33 cellular contexts compared by ENCODE assay signal in genomic region chr20:19522080-19522801, GRCh38.
A peak's percentile ranks its signal among the peaks of the same experiment; 100 is the strongest.
DNase-seq lines count a peak whose midpoint lies in the region; ATAC-seq, FAIRE-seq and TF ChIP-seq lines count a peak whose summit lies in the region.
"Had no signal": no experiment of that assay in that cellular context is flagged by ENCODE, and none has a peak within 500 bp of the region (broad histone marks: within the 10 kb centered on the region; RNA-seq: fewer than 3 reads in every experiment).

No MANE protein-coding gene starts in this region.

- WGBS in GM12878 (ENCODE audit: insufficient coverage, insufficient replicate concordance, low lambda C conversion rate, missing lambda C conversion rate) = 28% methylated on average over 9 of the region's 9 CpGs

- 0 out of 2 replicates have a peak, but pooled peaks cover 2% of the 10 kb centered on the region for H3K4me1 ChIP-seq in GM12878 (ENCODE audit: control insufficient read depth, insufficient read depth, low read length)
- H3K4me1 ChIP-seq: adrenal gland, body of pancreas, gastrocnemius medialis, right lobe of liver, uterus had no signal

- H3K27ac Mint-ChIP-seq in stimulated activated naive CD8-positive, alpha-beta T cell treated with anti-CD3 and anti-CD28 coated beads, Interleukin-15, amount 100 ng/mL, for 72 hours = peak overlapping the region in 1 of 2 donors; percentile 2
- H3K27ac Mint-ChIP-seq in effector memory CD8-positive, alpha-beta T cell = no peak overlapping the region
- H3K27ac Mint-ChIP-seq: activated T-helper 17 cell treated with anti-CD3 and anti-CD28 coated beads, Interleukin-2, amount 50 U/mL, for 72 hours; CD4-positive, CD25-positive, alpha-beta regulatory T cell; GM23338; HFFc6 had no signal

- no peaks in the 10 kb centered on the region for H3K79me2 ChIP-seq in GM12878 (ENCODE audit: control insufficient read depth, insufficient read depth, low read length)
- H3K79me2 ChIP-seq: hepatocyte had no signal

- ATAC-seq in GM12878 = no peak
- peak; percentile 30 for ATAC-seq in stimulated activated naive CD8-positive, alpha-beta T cell treated with anti-CD3 and anti-CD28 coated beads, Interleukin-15, amount 100 ng/mL, for 72 hours
- ATAC-seq in HG03469 (IDR thresholded peaks at IDR 0.05; ENCODE audit: unreplicated experiment) = no peak
- no peak for ATAC-seq in effector memory CD8-positive, alpha-beta T cell (replicated peaks)
- ATAC-seq: activated T-helper 17 cell treated with anti-CD3 and anti-CD28 coated beads, Interleukin-2, amount 50 U/mL, for 72 hours; body of pancreas; gastrocnemius medialis; GM23338; HepG2; left cardiac atrium; right lobe of liver had no signal

- H3K4me2 ChIP-seq in GM12878 (ENCODE audit: control insufficient read depth, insufficient read depth) = no peak overlapping the region
- H3K4me2 ChIP-seq: GM23338, hepatocyte had no signal

- in situ Hi-C loops in GM12878 (cut with MboI) = no loop called here

- H3K4me1 Mint-ChIP-seq in stimulated activated naive CD8-positive, alpha-beta T cell treated with anti-CD3 and anti-CD28 coated beads, Interleukin-15, amount 100 ng/mL, for 72 hours = peaks cover 29% of the 10 kb centered on the region
- H3K4me1 Mint-ChIP-seq in effector memory CD8-positive, alpha-beta T cell (ENCODE audit: low read depth in 2 of 2) = no peaks in the 10 kb centered on the region
- H3K4me1 Mint-ChIP-seq: activated T-helper 17 cell treated with anti-CD3 and anti-CD28 coated beads, Interleukin-2, amount 50 U/mL, for 72 hours; CD4-positive, CD25-positive, alpha-beta regulatory T cell; GM23338 had no signal

- DNase-seq in stimulated activated CD4-positive, alpha-beta T cell treated with anti-CD3 and anti-CD28 coated beads, Interleukin-15, amount 100 ng/mL, for 24 hours = peak; percentile 11
- no peak for DNase-seq in stimulated activated CD4-positive, alpha-beta T cell treated with anti-CD3 and anti-CD28 coated beads, Interleukin-1b, Interleukin-23, amount 100 ng/mL, for 48 hours
- peak; percentile 64 for DNase-seq in MV-4-11 (lab: John Stamatoyannopoulos, UW)
- DNase-seq in GM12878 (ENCODE audit: low read depth, low spot score) = no peak
- DNase-seq in stimulated activated naive CD8-positive, alpha-beta T cell treated with anti-CD3 and anti-CD28 coated beads, Interleukin-15, amount 100 ng/mL, for 72 hours = no peak
- no peak for DNase-seq in cerebellum (ENCODE audit: low spot score)
- DNase-seq in effector memory CD8-positive, alpha-beta T cell = no peak
- DNase-seq: activated CD8-positive, alpha-beta memory T cell treated with anti-CD3 and anti-CD28 coated beads, Interleukin-2, amount 50 U/mL, for 48 hours; adrenal gland; body of pancreas; CD4-positive, CD25-positive, alpha-beta regulatory T cell; dorsolateral prefrontal cortex; gastrocnemius medialis; HFFc6; Kasumi-1; left cardiac atrium; mammary epithelial cell; NCI-H1105; NCI-H2081 treated with DMSO at 0.1 percent for 48 hours; NCI-H226; NCI-H69; right lobe of liver; stimulated activated CD4-positive, alpha-beta T cell treated with anti-CD3 and anti-CD28 coated beads, Interleukin-12 subunit alpha, Interleukin-12 subunit beta, amount 100 ng/mL, for 4 hours; stimulated activated naive CD4-positive, alpha-beta T cell treated with Interleukin-2 at 50 U/mL for 16 hours; T-helper 2 cell; uterus; WERI-Rb-1 had no signal

- H3K36me3 Mint-ChIP-seq in effector memory CD8-positive, alpha-beta T cell (ENCODE audit: insufficient read depth) = no peaks in the 10 kb centered on the region
- H3K36me3 Mint-ChIP-seq: CD4-positive, CD25-positive, alpha-beta regulatory T cell had no signal

- POLR2A ChIA-PET in GM12878 (lab: Charles Lee) = no interaction called here

- no peak overlapping the region for H3K9ac ChIP-seq in GM12878 (ENCODE audit: control insufficient read depth, insufficient read depth, low read length)

- TF ChIP-seq CTCF in GM12878 (IDR thresholded peaks at IDR 0.05 in 2 of 3, conservative IDR thresholded peaks at IDR 0.05 in 1 of 3; ENCODE audit: control insufficient read depth in 2 of 3, extremely low read depth in 1 of 3, insufficient read depth in 1 of 3, low read depth in 3 of 3, low read length in 3 of 3) = no peak

- H3K4me3 Mint-ChIP-seq in stimulated activated naive CD8-positive, alpha-beta T cell treated with anti-CD3 and anti-CD28 coated beads, Interleukin-15, amount 100 ng/mL, for 72 hours = no peak overlapping the region
- H3K4me3 Mint-ChIP-seq in effector memory CD8-positive, alpha-beta T cell = no peak overlapping the region
- H3K4me3 Mint-ChIP-seq: activated T-helper 17 cell treated with anti-CD3 and anti-CD28 coated beads, Interleukin-2, amount 50 U/mL, for 72 hours; CD4-positive, CD25-positive, alpha-beta regulatory T cell; GM23338; HFFc6 had no signal

- peaks cover 8% of the 10 kb centered on the region for H3K27me3 Mint-ChIP-seq in stimulated activated naive CD8-positive, alpha-beta T cell treated with anti-CD3 and anti-CD28 coated beads, Interleukin-15, amount 100 ng/mL, for 72 hours
- peaks cover 0 to 5% of the 10 kb centered on the region in 2 donors for H3K27me3 Mint-ChIP-seq in effector memory CD8-positive, alpha-beta T cell
- H3K27me3 Mint-ChIP-seq: CD4-positive, CD25-positive, alpha-beta regulatory T cell had no signal

- RAD21 ChIA-PET in GM12878 (lab: Charles Lee; ENCODE audit: unreplicated experiment) = no interaction called here

- H4K20me1 ChIP-seq in GM12878 (ENCODE audit: control insufficient read depth, insufficient read depth) = no peaks in the 10 kb centered on the region

- no peak overlapping the region for H3K27ac ChIP-seq in GM12878 (ENCODE audit: control insufficient read depth, insufficient read depth)
- H3K27ac ChIP-seq: adrenal gland, body of pancreas, dorsolateral prefrontal cortex, gastrocnemius medialis, hepatocyte, right lobe of liver, SK-N-MC, uterus, WERI-Rb-1 had no signal

- no peaks in the 10 kb centered on the region for H3K9me3 ChIP-seq in GM12878 (replicated peaks; ENCODE audit: control insufficient read depth, insufficient read depth, low read length)
- H3K9me3 ChIP-seq: adrenal gland, body of pancreas, gastrocnemius medialis, right lobe of liver, uterus had no signal

- SMC1A ChIA-PET in GM12878 (lab: Charles Lee; ENCODE audit: uncharacterized antibody, unreplicated experiment) = no interaction called here

- no peak for TF ChIP-seq EP300 in GM12878 (IDR thresholded peaks at IDR 0.05; ENCODE audit: borderline replicate concordance in 1 of 2, control insufficient read depth in 1 of 2, low read depth in 2 of 2, low read length in 2 of 2)

- no peak overlapping the region for H3K4me3 ChIP-seq in GM12878
- H3K4me3 ChIP-seq: adrenal gland, body of pancreas, dorsolateral prefrontal cortex, gastrocnemius medialis, GM23338, hepatocyte, right lobe of liver, SK-N-MC, uterus had no signal

- intact Hi-C loops in GM12878 (cut with micrococcal nuclease; ENCODE audit: unreplicated experiment) = no loop called here

- CTCF ChIA-PET in GM12878 (lab: Yijun Ruan, JAX) = interaction anchor here (0.6 to 1.1 kb wide), 2 partner anchors 11 to 1690 kb away, joined by 3 read pairs; no protein-coding TSS in a partner anchor

- no peak for FAIRE-seq in GM12878 (lab: Jason Lieb, UNC)

- no TSS peak for BruUV-seq in GM12878 (replicated peaks; lab: Mats Ljungman, UMichigan)

- H3K36me3 ChIP-seq in GM12878 (ENCODE audit: control insufficient read depth in 2 of 2, insufficient read depth in 2 of 2, low read length in 1 of 2) = no peaks in the 10 kb centered on the region
- H3K36me3 ChIP-seq: adrenal gland, gastrocnemius medialis, right lobe of liver, uterus, WERI-Rb-1 had no signal

- no peak for TF ChIP-seq POLR2A in GM12878 (IDR thresholded peaks at IDR 0.05; ENCODE audit: low read depth, low read length)

- H3K9me3 Mint-ChIP-seq in stimulated activated naive CD8-positive, alpha-beta T cell treated with anti-CD3 and anti-CD28 coated beads, Interleukin-15, amount 100 ng/mL, for 72 hours = no peaks in the 10 kb centered on the region
- no peaks in the 10 kb centered on the region for H3K9me3 Mint-ChIP-seq in effector memory CD8-positive, alpha-beta T cell
- H3K9me3 Mint-ChIP-seq: activated T-helper 17 cell treated with anti-CD3 and anti-CD28 coated beads, Interleukin-2, amount 50 U/mL, for 72 hours; GM23338; HFFc6 had no signal

- TF ChIP-seq RAD21 in GM12878 (IDR thresholded peaks at IDR 0.05; ENCODE audit: insufficient read depth, low read depth, low read length) = no peak

- no peak overlapping the region; the same call in 1 of the 2 replicates for H2AFZ ChIP-seq in GM12878 (ENCODE audit: control insufficient read depth, low read depth, low read length)
- H2AFZ ChIP-seq: GM23338, hepatocyte had no signal

- no peaks in the 10 kb centered on the region for H3K27me3 ChIP-seq in GM12878 (replicated peaks in 1 of 2; ENCODE audit: control insufficient read depth in 2 of 2, insufficient read depth in 2 of 2, low read length in 1 of 2)
- H3K27me3 ChIP-seq: adrenal gland, body of pancreas, gastrocnemius medialis, right lobe of liver, uterus had no signal

TF ChIP-seq in GM12878, 131 proteins besides CTCF, POLR2A, EP300 and RAD21:
- peak; percentile 49; the same call in 1 of the 2 replicates for TF ChIP-seq SPI1 (IDR thresholded peaks at IDR 0.05; ENCODE audit: borderline replicate concordance, insufficient read depth, low read depth, low read length)
- TF ChIP-seq RUNX3 (IDR thresholded peaks at IDR 0.05; ENCODE audit: low read length) = peak; percentile 16; the same call in 1 of the 2 replicates
- TF ChIP-seq RB1 (IDR thresholded peaks at IDR 0.05; ENCODE audit: borderline replicate concordance) = no peak

Comparison
In these comparisons a context has a peak if more than half of its experiments do, and no peak if none do; other contexts are left out.
1. DNase-seq: peak in stimulated activated CD4-positive, alpha-beta T cell treated with anti-CD3 and anti-CD28 coated beads, Interleukin-15, amount 100 ng/mL, for 24 hours (single experiment) and MV-4-11 (single experiment); none in stimulated activated CD4-positive, alpha-beta T cell treated with anti-CD3 and anti-CD28 coated beads, Interleukin-1b, Interleukin-23, amount 100 ng/mL, for 48 hours (single experiment), GM12878 (single experiment), stimulated activated naive CD8-positive, alpha-beta T cell treated with anti-CD3 and anti-CD28 coated beads, Interleukin-15, amount 100 ng/mL, for 72 hours (0 of 2), cerebellum (single experiment) and effector memory CD8-positive, alpha-beta T cell (0 of 3).